In genomic region chr2:230825354-230825753, GRCh38 we compare ENCODE assay signal across 27 cellular contexts.
"Had no signal": no experiment of that assay in that cellular context is flagged by ENCODE, and none has a peak within 500 bp of the region (broad histone marks: within the 10 kb centered on the region; RNA-seq: fewer than 3 reads in every experiment).

No MANE protein-coding gene starts in this region.

- H3K36me3 ChIP-seq: adrenal gland, breast epithelium had no signal

- H3K27ac ChIP-seq: adrenal gland, ascending aorta, body of pancreas, brain microvascular endothelial cell, breast epithelium, cardiac muscle cell had no signal

- DNase-seq: activated effector memory CD4-positive, alpha-beta T cell treated with anti-CD3 and anti-CD28 coated beads, Interleukin-2, amount 50 U/mL, for 16 hours; activated effector memory CD4-positive, alpha-beta T cell treated with Interleukin-2 at 50 U/mL for 16 hours; activated gamma-delta T cell; activated gamma-delta T cell treated with Interleukin-2 at 50 U/mL for 16 hours; activated naive CD4-positive, alpha-beta T cell; activated naive CD4-positive, alpha-beta T cell treated with anti-CD3 and anti-CD28 coated beads for 36 hours; activated naive CD4-positive, alpha-beta T cell treated with anti-CD3 and anti-CD28 coated beads, Interleukin-2, amount 10 ng/mL, durations not matched to agents 7 days and 5 days; activated naive CD4-positive, alpha-beta T cell treated with anti-CD3 and anti-CD28 coated beads, Interleukin-2, amount 50 U/mL, for 16 hours; activated naive CD4-positive, alpha-beta T cell treated with Interleukin-2 at 50 U/mL for 16 hours; activated naive CD8-positive, alpha-beta T cell treated with anti-CD3 and anti-CD28 coated beads for 36 hours; activated naive CD8-positive, alpha-beta T cell treated with anti-CD3 and anti-CD28 coated beads, Interleukin-2, amount 50 U/mL, for 24 hours; activated T-cell treated with anti-CD3 and anti-CD28 coated beads, Interleukin-2, amount 50 U/mL, for 1 hour; activated T-cell treated with anti-CD3 and anti-CD28 coated beads, Interleukin-2, amount 50 U/mL, for 4 hours; activated T-cell treated with anti-CD3 and anti-CD28 coated beads, Interleukin-2, amount 50 U/mL, for 72 hours; adrenal gland; amniotic stem cell; aorta; body of pancreas; brain microvascular endothelial cell; central memory CD4-positive, alpha-beta T cell; cerebellar nuclear complex had no signal

- H3K4me1 ChIP-seq: breast epithelium had no signal

- ATAC-seq: activated naive CD8-positive, alpha-beta T cell treated with anti-CD3 and anti-CD28 coated beads, Interleukin-2, amount 50 U/mL, for 24 hours; activated T-helper 17 cell treated with anti-CD3 and anti-CD28 coated beads, Interleukin-2, amount 50 U/mL, for 72 hours; body of pancreas had no signal

- H3K9me3 ChIP-seq: adrenal gland, ascending aorta, body of pancreas had no signal

- FAIRE-seq: astrocyte, bronchial epithelial cell had no signal

- H3K4me3 ChIP-seq: adrenal gland, body of pancreas, cardiac muscle cell had no signal

- H3K27me3 ChIP-seq: ascending aorta had no signal
